ENCODE assay signal across 21 cellular contexts in the genomic region with DNA sequence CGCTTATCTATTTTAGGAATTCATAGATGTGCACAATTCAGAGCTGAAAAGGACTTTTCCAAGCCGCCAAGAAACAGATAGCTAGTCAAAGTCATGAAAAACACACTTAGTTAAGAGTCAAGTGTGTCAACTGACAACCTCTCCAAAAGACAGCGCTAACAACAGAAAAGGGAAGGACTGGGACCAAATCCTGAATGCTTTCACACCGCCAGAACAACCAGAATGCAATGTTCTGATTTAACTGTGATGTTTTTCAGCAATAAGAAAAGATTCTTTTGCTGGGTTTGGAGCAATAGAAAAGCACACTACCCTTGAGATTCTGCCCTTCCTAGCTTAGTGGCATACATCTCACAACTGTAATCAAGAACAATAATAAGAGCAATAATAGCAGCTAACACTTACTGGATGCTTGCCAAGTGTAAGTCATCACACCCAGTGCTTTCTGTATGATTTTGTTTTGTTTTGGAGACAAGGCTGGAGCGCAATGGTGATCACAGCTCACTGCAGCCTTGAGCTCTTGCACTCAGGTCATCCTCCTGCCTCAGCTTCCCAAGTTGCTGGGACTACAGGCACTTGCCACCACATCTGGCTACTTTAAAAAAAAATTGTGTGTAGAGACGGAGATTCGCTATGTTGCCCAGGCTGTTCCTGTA. TPM values are rescaled to one million over a fixed set of nuclear protein-coding genes. Genes with fewer than 3 reads are reported as not detected.
DNase-seq lines count a peak whose midpoint lies in the region; FAIRE-seq and TF ChIP-seq lines count a peak whose summit lies in the region.
"Had no signal": no experiment of that assay in that cellular context is flagged by ENCODE, and none has a peak within 500 bp of the region (broad histone marks: within the 10 kb centered on the region; RNA-seq: fewer than 3 reads in every experiment).

No MANE protein-coding gene starts in this region.

- CTCF ChIA-PET in endothelial cell of umbilical vein (lab: Charles Lee) = interaction anchor here (1.0 to 1.1 kb wide), 3 partner anchors 10 to 141 kb away, joined by 3 to 4 read pairs (median 3); no protein-coding TSS in a partner anchor

- H3K4me3 Mint-ChIP-seq in activated naive CD4-positive, alpha-beta T cell treated with anti-CD3 and anti-CD28 coated beads, Interleukin-2, amount 50 U/mL, for 24 hours = no peak overlapping the region
- H3K4me3 Mint-ChIP-seq in type B pancreatic cell = no peak overlapping the region
- H3K4me3 Mint-ChIP-seq: activated CD4-positive, alpha-beta T cell treated with anti-CD3 and anti-CD28 coated beads for 36 hours; activated CD8-positive, alpha-beta memory T cell treated with anti-CD3 and anti-CD28 coated beads, Interleukin-2, amount 10 ng/mL, durations not matched to agents 7 days and 5 days; activated T-helper 17 cell treated with anti-CD3 and anti-CD28 coated beads, Interleukin-2, amount 50 U/mL, for 72 hours; CD14-positive monocyte; stimulated activated memory B cell treated with anti-CD40 and anti-IgM and Interleukin-4, amounts not matched to agents 10 μg/mL and 1 μg/mL and 100 μg/mL, for 72 hours had no signal

- dilution Hi-C loops in endothelial cell of umbilical vein (cut with MboI; ENCODE audit: extremely low pct_ligation_motif_present, low sequenced_read_pairs) = no loop called here

- TF ChIP-seq CTCF in endothelial cell of umbilical vein (IDR thresholded peaks at IDR 0.05; ENCODE audit: extremely low read depth in 1 of 2, insufficient read depth in 1 of 2, low read depth in 1 of 2, low read length in 2 of 2) (no peak), type B pancreatic cell (conservative IDR thresholded peaks at IDR 0.05) (no peak)

- no peak overlapping the region for H3K9ac ChIP-seq in endothelial cell of umbilical vein (replicated peaks; ENCODE audit: extremely low read depth, insufficient read depth, low read length)

- H3K9me1 ChIP-seq in endothelial cell of umbilical vein (replicated peaks; ENCODE audit: control insufficient read depth, extremely low read depth, insufficient read depth, low read length) = no peaks in the 10 kb centered on the region

- peaks cover 5% of the 10 kb centered on the region for H3K36me3 Mint-ChIP-seq in activated naive CD4-positive, alpha-beta T cell treated with anti-CD3 and anti-CD28 coated beads, Interleukin-2, amount 50 U/mL, for 24 hours
- peaks cover 48% of the 10 kb centered on the region for H3K36me3 Mint-ChIP-seq in type B pancreatic cell

- peaks cover 3% of the 10 kb centered on the region for H3K4me1 Mint-ChIP-seq in activated naive CD4-positive, alpha-beta T cell treated with anti-CD3 and anti-CD28 coated beads, Interleukin-2, amount 50 U/mL, for 24 hours
- H3K4me1 Mint-ChIP-seq in type B pancreatic cell (ENCODE audit: unreplicated experiment) = no peaks in the 10 kb centered on the region
- H3K4me1 Mint-ChIP-seq: activated CD4-positive, alpha-beta T cell treated with anti-CD3 and anti-CD28 coated beads for 36 hours; CD14-positive monocyte; stimulated activated memory B cell treated with anti-CD40 and anti-IgM and Interleukin-4, amounts not matched to agents 10 μg/mL and 1 μg/mL and 100 μg/mL, for 72 hours had no signal

- H3K27me3 ChIP-seq in endothelial cell of umbilical vein (ENCODE audit: control insufficient read depth in 2 of 2, insufficient read depth in 2 of 2, low read length in 2 of 2) = no peaks in the 10 kb centered on the region
- H3K27me3 ChIP-seq: esophagus muscularis mucosa had no signal

- intact Hi-C loops in endothelial cell of umbilical vein (cut with micrococcal nuclease) = no loop called here

- peaks cover 20 to 26% of the 10 kb centered on the region in 2 experiments for H3K36me3 ChIP-seq in endothelial cell of umbilical vein (ENCODE audit: control insufficient read depth in 2 of 2, extremely low read depth in 1 of 2, insufficient read depth in 2 of 2, low read length in 2 of 2)

- no peak overlapping the region for H2AFZ ChIP-seq in endothelial cell of umbilical vein (ENCODE audit: low read depth, low read length)

- peaks cover 17% of the 10 kb centered on the region for H3K79me2 ChIP-seq in endothelial cell of umbilical vein (ENCODE audit: control insufficient read depth, insufficient read depth, low read length)

- H3K4me3 ChIP-seq in endothelial cell of umbilical vein (replicated peaks in 1 of 3; ENCODE audit: insufficient read depth in 1 of 3, low read depth in 1 of 3, low read length in 3 of 3) = no peak overlapping the region
- H3K4me3 ChIP-seq: esophagus muscularis mucosa had no signal

- no peaks in the 10 kb centered on the region for H3K4me1 ChIP-seq in endothelial cell of umbilical vein (ENCODE audit: control insufficient read depth, extremely low read depth, insufficient read depth, low read length)

- no peak for TF ChIP-seq POLR2A in endothelial cell of umbilical vein (IDR thresholded peaks at IDR 0.05; ENCODE audit: low read depth, low read length)
- no peak for TF ChIP-seq POLR2A in GM12891 (IDR thresholded peaks at IDR 0.05; ENCODE audit: low read depth, low read length)

- H3K4me2 ChIP-seq in endothelial cell of umbilical vein (ENCODE audit: insufficient read depth, low read length) = no peak overlapping the region

- no peaks in the 10 kb centered on the region for H3K9me3 ChIP-seq in endothelial cell of umbilical vein (replicated peaks; ENCODE audit: control insufficient read depth, insufficient read depth, low read length)
- H3K9me3 ChIP-seq: esophagus muscularis mucosa had no signal

- H3K9me3 Mint-ChIP-seq in activated naive CD4-positive, alpha-beta T cell treated with anti-CD3 and anti-CD28 coated beads, Interleukin-2, amount 50 U/mL, for 24 hours = no peaks in the 10 kb centered on the region
- no peaks in the 10 kb centered on the region for H3K9me3 Mint-ChIP-seq in type B pancreatic cell
- H3K9me3 Mint-ChIP-seq: activated T-helper 17 cell treated with anti-CD3 and anti-CD28 coated beads, Interleukin-2, amount 50 U/mL, for 72 hours; CD14-positive monocyte; stimulated activated memory B cell treated with anti-CD40 and anti-IgM and Interleukin-4, amounts not matched to agents 10 μg/mL and 1 μg/mL and 100 μg/mL, for 72 hours had no signal

- no peaks in the 10 kb centered on the region for H4K20me1 ChIP-seq in endothelial cell of umbilical vein (replicated peaks; ENCODE audit: control insufficient read depth, extremely low read depth, insufficient read depth, low read length)

- DNase-seq in activated naive CD4-positive, alpha-beta T cell treated with Interleukin-2 at 50 U/mL for 16 hours = no peak
- peak; percentile 56 for DNase-seq in NCI-H69 (lab: John Stamatoyannopoulos, UW)
- peak; percentile 75 for DNase-seq in endothelial cell of umbilical vein (ENCODE audit: low read depth, low spot score)
- DNase-seq in type B pancreatic cell (ENCODE audit: extremely low spot score, unreplicated experiment) = no peak
- no peak for DNase-seq in RPMI8226
- no peak for DNase-seq in GM12891 (ENCODE audit: insufficient read length, low spot score)
- DNase-seq in NCI-H524 treated with DMSO at 0.1 percent for 48 hours (lab: John Stamatoyannopoulos, UW) = no peak
- DNase-seq: activated CD4-positive, alpha-beta T cell treated with anti-CD3 and anti-CD28 coated beads for 36 hours; activated CD8-positive, alpha-beta memory T cell treated with anti-CD3 and anti-CD28 coated beads, Interleukin-2, amount 10 ng/mL, durations not matched to agents 7 days and 5 days; mammary epithelial cell; NCI-H187; NCI-H526 treated with DMSO at 0.1 percent for 48 hours; occipital lobe; OCI-M1; SHP77 had no signal

- peak overlapping the region; percentile 30 for H3K27ac Mint-ChIP-seq in activated naive CD4-positive, alpha-beta T cell treated with anti-CD3 and anti-CD28 coated beads, Interleukin-2, amount 50 U/mL, for 24 hours
- H3K27ac Mint-ChIP-seq in type B pancreatic cell = peak overlapping the region; percentile 39
- H3K27ac Mint-ChIP-seq: activated CD4-positive, alpha-beta T cell treated with anti-CD3 and anti-CD28 coated beads for 36 hours; activated CD8-positive, alpha-beta memory T cell treated with anti-CD3 and anti-CD28 coated beads, Interleukin-2, amount 10 ng/mL, durations not matched to agents 7 days and 5 days; activated T-helper 17 cell treated with anti-CD3 and anti-CD28 coated beads, Interleukin-2, amount 50 U/mL, for 72 hours; stimulated activated memory B cell treated with anti-CD40 and anti-IgM and Interleukin-4, amounts not matched to agents 10 μg/mL and 1 μg/mL and 100 μg/mL, for 72 hours had no signal

- H3K27me3 Mint-ChIP-seq in activated naive CD4-positive, alpha-beta T cell treated with anti-CD3 and anti-CD28 coated beads, Interleukin-2, amount 50 U/mL, for 24 hours = no peaks in the 10 kb centered on the region
- H3K27me3 Mint-ChIP-seq in type B pancreatic cell = no peaks in the 10 kb centered on the region
- H3K27me3 Mint-ChIP-seq: activated CD4-positive, alpha-beta T cell treated with anti-CD3 and anti-CD28 coated beads for 36 hours; activated CD8-positive, alpha-beta memory T cell treated with anti-CD3 and anti-CD28 coated beads, Interleukin-2, amount 10 ng/mL, durations not matched to agents 7 days and 5 days; activated T-helper 17 cell treated with anti-CD3 and anti-CD28 coated beads, Interleukin-2, amount 50 U/mL, for 72 hours; stimulated activated memory B cell treated with anti-CD40 and anti-IgM and Interleukin-4, amounts not matched to agents 10 μg/mL and 1 μg/mL and 100 μg/mL, for 72 hours had no signal

- FAIRE-seq in endothelial cell of umbilical vein (lab: Jason Lieb, UNC) (peak; percentile 67), GM12891 (lab: Jason Lieb, UNC) (no peak)
- FAIRE-seq: G401.6 had no signal

- POLR2A ChIA-PET in endothelial cell of umbilical vein (lab: Charles Lee) = interaction anchor here (0.6 to 0.7 kb wide), 2 partner anchors 146 to 1131 kb away, joined by 3 read pairs; no protein-coding TSS in a partner anchor

- BruUV-seq in endothelial cell of umbilical vein (replicated peaks; lab: Mats Ljungman, UMichigan) = no TSS peak

- no peak overlapping the region for H3K27ac ChIP-seq in endothelial cell of umbilical vein (ENCODE audit: insufficient read depth, low read depth, low read length)
- H3K27ac ChIP-seq: esophagus muscularis mucosa had no signal

TF ChIP-seq in GM12891, 5 proteins besides CTCF, POLR2A, EP300 and RAD21:
- TF ChIP-seq TAF1 (IDR thresholded peaks at IDR 0.05; ENCODE audit: low read depth, low read length) = no peak
- no peak for TF ChIP-seq PAX5 (IDR thresholded peaks at IDR 0.05; ENCODE audit: insufficient read depth, low read length, severe bottlenecking)
- TF ChIP-seq SPI1 (IDR thresholded peaks at IDR 0.05; ENCODE audit: low read depth, low read length) = no peak
TF ChIP-seq in GM12891: peak in this region for 0.

RNA-seq across cellular contexts. Expression of a gene that starts 33.9 kb away (rescaled TPM):
- total RNA-seq in endothelial cell of umbilical vein = 20.8 and 25.9 TPM in 2 replicates
- polyA plus RNA-seq in endothelial cell of umbilical vein = 7.0 and 7.1 TPM in 2 replicates
- 6.8 and 8.2 TPM in 2 replicates for polyA plus RNA-seq in endothelial cell of umbilical vein (2011; cell fraction: cytosol; rRNA removed)
- 3.8 and 6.1 TPM in 2 replicates for polyA plus RNA-seq in endothelial cell of umbilical vein (2011; cell fraction: nucleus; rRNA removed)
- polyA plus RNA-seq in endothelial cell of umbilical vein (2012) = 32.5 and 36.4 TPM in 2 replicates
- polyA minus RNA-seq in endothelial cell of umbilical vein = 11.0 and 13.1 TPM in 2 replicates
- polyA minus RNA-seq in endothelial cell of umbilical vein (2011; cell fraction: cytosol; rRNA and poly(A)+ RNA removed) = 7.0 TPM
- polyA minus RNA-seq in endothelial cell of umbilical vein (2011; cell fraction: nucleus; rRNA and poly(A)+ RNA removed) = 3.8 and 4.6 TPM in 2 replicates
- 46.7 and 54.2 TPM in 2 replicates for total RNA-seq in type B pancreatic cell (ENCODE audit: low replicate concordance)
- 0.06 TPM for polyA plus RNA-seq in GM12891 (2012; ENCODE audit: low read depth, missing spikeins)
- total RNA-seq: activated CD8-positive, alpha-beta memory T cell treated with anti-CD3 and anti-CD28 coated beads, Interleukin-2, amount 10 ng/mL, durations not matched to agents 7 days and 5 days had no signal

Comparison
In these comparisons a context has a peak if more than half of its experiments do, and no peak if none do; other contexts are left out.
1. DNase-seq: peak in NCI-H69 (single experiment) and endothelial cell of umbilical vein (single experiment); none in activated naive CD4-positive, alpha-beta T cell treated with Interleukin-2 at 50 U/mL for 16 hours (single experiment), type B pancreatic cell (single experiment), RPMI8226 (single experiment), GM12891 (single experiment) and NCI-H524 treated with DMSO at 0.1 percent for 48 hours (single experiment).